In the genomic region with DNA sequence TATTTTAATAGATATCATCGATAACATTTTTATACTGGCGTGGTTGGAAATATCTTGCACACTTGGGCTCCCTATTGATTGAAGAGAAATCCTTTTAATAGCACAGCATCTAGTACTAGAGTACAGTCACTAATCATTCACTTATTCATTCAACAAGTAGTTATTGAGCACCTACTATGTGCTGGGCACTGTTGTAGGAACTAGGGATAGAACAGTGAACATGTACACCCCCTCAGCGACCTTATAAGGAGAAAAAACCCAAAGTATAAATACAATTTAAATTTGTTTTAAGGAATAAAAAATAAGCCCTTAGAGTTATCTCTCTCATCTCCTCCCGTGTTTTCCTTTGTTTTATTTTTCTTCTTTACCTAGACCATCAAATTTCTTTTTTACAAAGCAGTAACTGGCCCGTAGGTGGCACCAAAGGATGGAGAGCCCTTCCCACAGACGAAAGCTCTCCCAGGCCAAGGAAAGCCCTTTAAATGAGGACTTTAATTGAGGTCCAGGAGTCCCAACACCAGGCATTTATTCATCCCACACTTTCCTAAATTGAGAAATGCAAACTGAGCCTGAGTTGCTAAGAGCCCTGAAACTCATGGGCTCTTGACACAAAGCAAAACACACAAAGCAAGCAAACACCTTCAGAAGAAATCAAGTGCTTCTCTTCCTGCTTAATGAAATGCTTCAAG, we compare ENCODE assay signal across 8 cellular contexts. TPM values are rescaled to one million over a fixed set of nuclear protein-coding genes. Genes with fewer than 3 reads are reported as not detected.
A peak's percentile ranks its signal among the peaks of the same experiment; 100 is the strongest.
DNase-seq lines count a peak whose midpoint lies in the region; FAIRE-seq and TF ChIP-seq lines count a peak whose summit lies in the region.

No MANE protein-coding gene starts in this region.

- intact Hi-C loops in dorsolateral prefrontal cortex (cut with DNase I), result loop anchor here in 1 of 2 donors (2.0 kb wide), 1 partner anchor 18 kb away; no protein-coding TSS in a partner anchor

- no peaks in the 10 kb centered on the region for H3K4me1 ChIP-seq in osteoblast (ENCODE audit: insufficient read depth, low read length)

- H4K20me1 ChIP-seq in osteoblast (ENCODE audit: insufficient read depth, low read length), result no peaks in the 10 kb centered on the region

- TF ChIP-seq CTCF in GM06990 (IDR thresholded peaks at IDR 0.05; ENCODE audit: insufficient read depth, low read length, poor library complexity, severe bottlenecking) (peak; percentile 67), dorsolateral prefrontal cortex (IDR thresholded peaks at IDR 0.05 in 54 of 56, conservative IDR thresholded peaks at IDR 0.05 in 2 of 56; ENCODE audit: low read depth in 1 of 56, partially characterized antibody in 56 of 56) (peak in 53 of 56 donors; percentile 28 to 73 (median 53)), osteoblast (IDR thresholded peaks at IDR 0.05; ENCODE audit: extremely low read depth, low read depth, low read length) (peak; percentile 66)

- no peak overlapping the region for H2AFZ ChIP-seq in osteoblast (ENCODE audit: low read length)

- no peaks in the 10 kb centered on the region for H3K9me3 ChIP-seq in osteoblast (ENCODE audit: low read depth, low read length)

- H3K27ac ChIP-seq in dorsolateral prefrontal cortex, result peak overlapping the region in 14 of 59 donors; percentile 8 to 71 (median 22)
- no peak overlapping the region for H3K27ac ChIP-seq in osteoblast (ENCODE audit: low read depth, low read length)

- no peak overlapping the region for H3K4me2 ChIP-seq in osteoblast (ENCODE audit: insufficient read depth, low read length)

- H3K36me3 ChIP-seq in GM06990 (ENCODE audit: control insufficient read depth, insufficient read depth, low read length) (peaks cover 5% of the 10 kb centered on the region), osteoblast (ENCODE audit: insufficient read depth, low read length) (peaks cover 27% of the 10 kb centered on the region)

- no peak overlapping the region for H3K4me3 ChIP-seq in GM06990 (replicated peaks; ENCODE audit: low read depth, low read length)
- no peak overlapping the region for H3K4me3 ChIP-seq in dorsolateral prefrontal cortex
- no peak overlapping the region for H3K4me3 ChIP-seq in osteoblast (ENCODE audit: insufficient read depth, low read length)

- H3K27me3 ChIP-seq in GM06990 (replicated peaks; ENCODE audit: control insufficient read depth, insufficient read depth, low read length) (no peaks in the 10 kb centered on the region), dorsolateral prefrontal cortex (no peaks in the 10 kb centered on the region), osteoblast (ENCODE audit: insufficient read depth, low read length) (no peaks in the 10 kb centered on the region)

- H3K79me2 ChIP-seq in osteoblast (ENCODE audit: insufficient read depth, low read length), result no peaks in the 10 kb centered on the region

- DNase-seq in GM06990 (ENCODE audit: extremely low read depth, insufficient read length), result no peak
- peak; percentile 2 for DNase-seq in NCI-H446 treated with DMSO at 0.1 percent for 48 hours (lab: John Stamatoyannopoulos, UW)
- peak in 2 of 10 donors; percentile 25 to 53 for DNase-seq in dorsolateral prefrontal cortex
- peak; percentile 92 for DNase-seq in osteoblast (ENCODE audit: insufficient read length, low spot score, missing footprints)
- DNase-seq in NCI-H128 (lab: John Stamatoyannopoulos, UW; ENCODE audit: unreplicated experiment), result no peak
- no peak for DNase-seq in activated effector memory CD4-positive, alpha-beta T cell treated with anti-CD3 and anti-CD28 coated beads, Interleukin-2, amount 50 U/mL, for 16 hours
- DNase-seq in effector CD4-positive, alpha-beta T cell, result no peak

- peak; percentile 74 for FAIRE-seq in A204.1 (lab: Jason Lieb, UNC)

RNA-seq across cellular contexts. Expression of gene PEBP1, which starts 29.0 kb away (rescaled TPM):
- 1,000 to 10,000 TPM in 2 of 120 experiments, 100 to 1,000 TPM in 118; 437 to 1,009 (median 790) TPM for total RNA-seq in dorsolateral prefrontal cortex
- 180 and 185 TPM in 2 replicates for total RNA-seq in osteoblast

Comparison
In these comparisons a context has a peak if more than half of its experiments do, and no peak if none do; other contexts are left out.
1. DNase-seq: peak in NCI-H446 treated with DMSO at 0.1 percent for 48 hours (single experiment) and osteoblast (single experiment); none in GM06990 (single experiment), NCI-H128 (single experiment), activated effector memory CD4-positive, alpha-beta T cell treated with anti-CD3 and anti-CD28 coated beads, Interleukin-2, amount 50 U/mL, for 16 hours (single experiment) and effector CD4-positive, alpha-beta T cell (single experiment).
2. Peak in every context shown above with its lines, with median percentiles within 50 percentile points of each other: CTCF ChIP-seq.